ENCODE assay signal across 1 cellular context in the genomic region with DNA sequence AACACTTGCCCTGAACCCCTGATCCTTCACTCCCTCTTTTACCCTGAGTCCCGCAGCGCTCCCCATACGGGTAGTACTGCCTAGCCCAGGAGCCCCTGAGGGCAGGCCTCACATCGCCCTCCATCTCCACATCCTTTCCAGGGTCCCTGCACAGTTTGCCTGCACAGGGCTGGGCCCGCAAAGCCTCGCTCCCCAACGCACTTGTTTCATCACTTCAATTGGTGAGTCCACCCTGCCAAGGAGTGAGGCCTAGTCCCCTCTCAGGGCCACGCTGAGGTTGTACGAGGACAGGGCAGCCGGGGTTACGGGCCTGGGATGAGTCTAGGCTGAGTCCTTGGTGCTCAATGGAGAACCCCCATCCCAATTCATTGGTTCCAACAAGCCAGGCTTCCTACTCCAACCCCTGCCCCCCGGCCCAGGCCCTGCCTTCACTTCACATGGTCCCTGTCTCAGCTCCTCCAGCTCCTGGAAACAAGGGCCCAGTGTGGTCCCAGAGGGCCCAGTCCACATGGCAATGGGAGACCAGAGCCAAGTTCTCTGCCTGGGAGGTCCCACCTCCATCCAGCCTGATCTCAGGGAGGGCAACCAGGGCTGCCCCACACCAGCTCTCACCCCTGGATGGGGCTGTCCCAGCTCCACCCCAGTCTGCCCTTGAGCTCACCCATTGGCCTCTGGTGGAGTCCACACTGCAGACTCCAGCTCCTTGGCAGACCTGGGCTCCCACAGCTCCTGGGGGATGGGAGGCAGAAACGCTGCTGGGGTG.
TF ChIP-seq lines count a peak whose summit lies in the region.

No MANE protein-coding gene starts in this region.

TF ChIP-seq in IMR-90, 13 proteins besides CTCF, POLR2A, EP300 and RAD21:
- TF ChIP-seq MAFK (IDR thresholded peaks at IDR 0.05; ENCODE audit: low read depth, low read length) (no peak), FOS (IDR thresholded peaks at IDR 0.05; ENCODE audit: low read depth, low read length) (no peak), RCOR1 (IDR thresholded peaks at IDR 0.05; ENCODE audit: insufficient replicate concordance, low read length) (no peak), CEBPB (IDR thresholded peaks at IDR 0.05; ENCODE audit: low read depth, low read length) (no peak), SMC3 (IDR thresholded peaks at IDR 0.05; ENCODE audit: low read depth, low read length) (no peak), CHD1 (IDR thresholded peaks at IDR 0.05; ENCODE audit: low read depth, low read length) (no peak), RFX5 (IDR thresholded peaks at IDR 0.05; ENCODE audit: low read depth, low read length) (no peak), MXI1 (IDR thresholded peaks at IDR 0.05; ENCODE audit: borderline replicate concordance, low read depth, low read length) (no peak), NFE2L2 (IDR thresholded peaks at IDR 0.05; ENCODE audit: low read depth, low read length) (no peak), MAZ (IDR thresholded peaks at IDR 0.05; ENCODE audit: borderline replicate concordance, low read depth, low read length) (no peak), BHLHE40 (IDR thresholded peaks at IDR 0.05; ENCODE audit: low read depth, low read length) (no peak)
- TF ChIP-seq, protein P1, sequence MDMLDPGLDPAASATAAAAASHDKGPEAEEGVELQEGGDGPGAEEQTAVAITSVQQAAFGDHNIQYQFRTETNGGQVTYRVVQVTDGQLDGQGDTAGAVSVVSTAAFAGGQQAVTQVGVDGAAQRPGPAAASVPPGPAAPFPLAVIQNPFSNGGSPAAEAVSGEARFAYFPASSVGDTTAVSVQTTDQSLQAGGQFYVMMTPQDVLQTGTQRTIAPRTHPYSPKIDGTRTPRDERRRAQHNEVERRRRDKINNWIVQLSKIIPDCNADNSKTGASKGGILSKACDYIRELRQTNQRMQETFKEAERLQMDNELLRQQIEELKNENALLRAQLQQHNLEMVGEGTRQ (IDR thresholded peaks at IDR 0.05; ENCODE audit: low read depth, low read length): no peak
- TF ChIP-seq, protein P2, sequence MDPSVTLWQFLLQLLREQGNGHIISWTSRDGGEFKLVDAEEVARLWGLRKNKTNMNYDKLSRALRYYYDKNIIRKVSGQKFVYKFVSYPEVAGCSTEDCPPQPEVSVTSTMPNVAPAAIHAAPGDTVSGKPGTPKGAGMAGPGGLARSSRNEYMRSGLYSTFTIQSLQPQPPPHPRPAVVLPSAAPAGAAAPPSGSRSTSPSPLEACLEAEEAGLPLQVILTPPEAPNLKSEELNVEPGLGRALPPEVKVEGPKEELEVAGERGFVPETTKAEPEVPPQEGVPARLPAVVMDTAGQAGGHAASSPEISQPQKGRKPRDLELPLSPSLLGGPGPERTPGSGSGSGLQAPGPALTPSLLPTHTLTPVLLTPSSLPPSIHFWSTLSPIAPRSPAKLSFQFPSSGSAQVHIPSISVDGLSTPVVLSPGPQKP (IDR thresholded peaks at IDR 0.05; ENCODE audit: borderline replicate concordance, low read depth, low read length): no peak
